21 cellular contexts compared by ENCODE assay signal in the genomic region with DNA sequence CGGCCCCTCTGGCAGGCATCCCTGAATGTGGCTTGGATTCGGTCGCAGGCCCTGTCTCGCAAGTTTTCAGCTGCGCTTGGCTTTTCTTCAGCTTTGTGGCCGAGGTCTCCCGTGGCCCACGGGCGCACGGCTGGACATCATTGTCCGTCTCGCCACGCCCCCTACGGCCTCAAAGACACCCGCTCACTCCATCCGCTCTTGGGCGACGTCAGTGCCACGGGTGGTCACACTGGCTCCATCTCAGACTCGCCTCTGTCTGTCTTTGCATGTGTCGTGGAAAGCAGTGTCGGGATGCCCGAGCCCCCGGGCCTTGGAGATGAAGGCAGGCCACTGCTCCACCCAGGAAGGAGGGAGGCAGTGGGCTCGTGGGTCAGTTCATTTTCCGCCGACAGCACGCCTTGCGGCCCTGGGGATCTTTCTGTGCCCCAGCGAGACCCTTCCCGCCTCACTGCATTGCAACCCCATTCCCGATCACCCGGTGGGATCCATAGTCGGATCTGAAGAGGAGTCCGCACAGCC. TPM values are rescaled to one million over a fixed set of nuclear protein-coding genes. Genes with fewer than 3 reads are reported as not detected.
DNase-seq lines count a peak whose midpoint lies in the region; ATAC-seq and TF ChIP-seq lines count a peak whose summit lies in the region.
"Had no signal": no experiment of that assay in that cellular context is flagged by ENCODE, and none has a peak within 500 bp of the region (broad histone marks: within the 10 kb centered on the region; RNA-seq: fewer than 3 reads in every experiment).

No MANE protein-coding gene starts in this region.

- 87 to 97% (median 92%) methylated on average over 30 to 35 of the region's 35 CpGs for WGBS in heart left ventricle, 4 donors
- WGBS in H9 (ENCODE audit: extremely low coverage, insufficient read length, low lambda C conversion rate), result no CpG with 5 or more reads among the region's 35 CpGs
- WGBS in neuronal stem cell (ENCODE audit: extremely low coverage in 2 of 2, insufficient read length in 2 of 2, insufficient replicate concordance in 1 of 2), 2 donors, result no CpG with 5 or more reads among the region's 35 CpGs

- H3K9ac ChIP-seq in H9 (ENCODE audit: extremely low read depth, insufficient read length, low read length), result no peak overlapping the region
- peak overlapping the region; percentile 60 for H3K9ac ChIP-seq in neuronal stem cell (ENCODE audit: low read depth, low read length, poor library complexity)
- H3K9ac ChIP-seq: BLaER1 treated with 17β-estradiol and CSF1 and Interleukin-3, amounts not matched to agents 10 nM and 100 nM; SK-N-SH had no signal

- no peaks in the 10 kb centered on the region for H3K27me3 Mint-ChIP-seq in H9 (ENCODE audit: low read depth)
- H3K27me3 Mint-ChIP-seq: CD4-positive, alpha-beta memory T cell; IgD-negative memory B cell had no signal

- H2BK5ac ChIP-seq in H9 (ENCODE audit: insufficient read length, low read length) (no peak overlapping the region), neuronal stem cell (ENCODE audit: low read length) (no peak overlapping the region)

- peaks cover 0 to 3% of the 10 kb centered on the region in 2 experiments; a peak in 2 of 4 replicates for H3K4me1 Mint-ChIP-seq in H9
- H3K4me1 Mint-ChIP-seq: IgD-negative memory B cell had no signal

- peak overlapping the region in 4 of 12 donors; percentile 54 to 73 (median 66) for H3K27ac ChIP-seq in heart left ventricle
- no peak overlapping the region for H3K27ac ChIP-seq in right atrium auricular region
- H3K27ac ChIP-seq in H9 (ENCODE audit: insufficient read length, low read depth, low read length), result no peak overlapping the region
- H3K27ac ChIP-seq in neuronal stem cell (replicated peaks; ENCODE audit: low read length), result no peak overlapping the region
- H3K27ac ChIP-seq: BLaER1 treated with 17β-estradiol and CSF1 and Interleukin-3, amounts not matched to agents 10 nM and 100 nM had no signal

- H3K9me3 ChIP-seq in heart left ventricle, result peaks cover 0 to 9% (median 0%) of the 10 kb centered on the region in 12 donors
- H3K9me3 ChIP-seq in right atrium auricular region, result no peaks in the 10 kb centered on the region
- H3K9me3 ChIP-seq in H9 (ENCODE audit: control insufficient read depth, low read depth, low read length), result no peaks in the 10 kb centered on the region
- peaks cover 0 to 5% of the 10 kb centered on the region in 2 donors for H3K9me3 ChIP-seq in neuronal stem cell (replicated peaks in 1 of 2; ENCODE audit: control insufficient read depth in 2 of 2, insufficient read depth in 1 of 2, low read depth in 1 of 2, low read length in 2 of 2)
- H3K9me3 ChIP-seq: SK-N-SH had no signal

- H3K27me3 ChIP-seq in heart left ventricle (no peaks in the 10 kb centered on the region), right atrium auricular region (no peaks in the 10 kb centered on the region), H9 (ENCODE audit: insufficient read depth, low read length) (no peaks in the 10 kb centered on the region), neuronal stem cell (ENCODE audit: control insufficient read depth in 3 of 3, insufficient read depth in 3 of 3, low read depth in 1 of 3, low read length in 3 of 3) (no peaks in the 10 kb centered on the region)
- H3K27me3 ChIP-seq: BLaER1 treated with 17β-estradiol and CSF1 and Interleukin-3, amounts not matched to agents 10 nM and 100 nM had no signal

- H3K36me3 ChIP-seq in heart left ventricle (no peaks in the 10 kb centered on the region), right atrium auricular region (no peaks in the 10 kb centered on the region), neuronal stem cell (replicated peaks in 1 of 2; ENCODE audit: control insufficient read depth in 2 of 2, insufficient read depth in 2 of 2, low read length in 2 of 2) (no peaks in the 10 kb centered on the region)

- H3K23ac ChIP-seq in H9 (ENCODE audit: insufficient read length, low read depth, low read length) (no peak overlapping the region), neuronal stem cell (ENCODE audit: low read depth, low read length, poor library complexity) (peak overlapping the region; percentile 55)

- TF ChIP-seq POLR2A in heart left ventricle (IDR thresholded peaks at IDR 0.05), result no peak

- DNase-seq in heart left ventricle (no peak), right atrium auricular region (ENCODE audit: low spot score) (no peak), H9 (no peak), neuronal stem cell (ENCODE audit: low spot score) (no peak), retina (no peak), HuH-7 (ENCODE audit: low spot score) (no peak), NCI-H510A treated with DMSO at 0.1 percent for 48 hours (lab: John Stamatoyannopoulos, UW) (no peak)
- DNase-seq: AML-193; CD4-positive, alpha-beta memory T cell; COR-L47; GOT3; NCI-H1048; NCI-H1694; NCI-H2029 treated with DMSO at 0.1 percent for 48 hours; NCI-H446 treated with DMSO at 0.1 percent for 48 hours; NCI-H69; SK-N-SH had no signal

- no peak overlapping the region for H2BK20ac ChIP-seq in H9 (ENCODE audit: low read depth, low read length, poor library complexity, severe bottlenecking)

- H2BK12ac ChIP-seq in H9 (ENCODE audit: insufficient read length, low read depth, low read length) (no peak overlapping the region), neuronal stem cell (ENCODE audit: low read length) (no peak overlapping the region)

- H4K8ac ChIP-seq in H9 (replicated peaks; ENCODE audit: insufficient read length, low read depth, low read length) (no peak overlapping the region), neuronal stem cell (ENCODE audit: low read depth, low read length) (no peak overlapping the region)

- H2BK15ac ChIP-seq in H9 (ENCODE audit: low read depth, low read length) (peak overlapping the region; percentile 68; the same call in 1 of the 2 replicates), neuronal stem cell (ENCODE audit: low read length) (no peak overlapping the region)

- H2AK5ac ChIP-seq in H9 (ENCODE audit: insufficient read length, low read length) (no peak overlapping the region), neuronal stem cell (ENCODE audit: low read depth, low read length) (no peak overlapping the region)

- H3K79me1 ChIP-seq in H9 (ENCODE audit: insufficient read depth, low read depth, low read length, poor library complexity, severe bottlenecking) (no peaks in the 10 kb centered on the region), neuronal stem cell (ENCODE audit: low read depth, low read length) (no peaks in the 10 kb centered on the region)

- H3T11ph ChIP-seq in H9 (ENCODE audit: low read length), result no peak overlapping the region

- H3K4me1 ChIP-seq in heart left ventricle, result peaks cover 0 to 3% (median 0%) of the 10 kb centered on the region in 12 donors
- H3K4me1 ChIP-seq in right atrium auricular region, result no peaks in the 10 kb centered on the region
- H3K4me1 ChIP-seq in H9 (ENCODE audit: insufficient read depth, low read length), result no peaks in the 10 kb centered on the region
- H3K4me1 ChIP-seq in neuronal stem cell (ENCODE audit: control insufficient read depth in 2 of 2, insufficient read depth in 1 of 2, low read depth in 1 of 2, low read length in 2 of 2), result no peaks in the 10 kb centered on the region
- H3K4me1 ChIP-seq: BLaER1 treated with 17β-estradiol and CSF1 and Interleukin-3, amounts not matched to agents 10 nM and 100 nM had no signal

- H3K4ac ChIP-seq in H9 (ENCODE audit: low read depth, low read length) (no peak overlapping the region), neuronal stem cell (ENCODE audit: low read length) (no peak overlapping the region)

- H4K20me1 ChIP-seq in H9 (ENCODE audit: control insufficient read depth, insufficient read depth, insufficient read length), result no peaks in the 10 kb centered on the region
- H4K20me1 ChIP-seq: BLaER1 treated with 17β-estradiol and CSF1 and Interleukin-3, amounts not matched to agents 10 nM and 100 nM had no signal

- TF ChIP-seq CTCF in heart left ventricle (IDR thresholded peaks at IDR 0.05) (no peak), right atrium auricular region (IDR thresholded peaks at IDR 0.05) (no peak), H9 (conservative IDR thresholded peaks at IDR 0.05) (no peak)

- intact Hi-C loops in heart left ventricle (cut with DNase I), result no loop called here

- H3K4me2 ChIP-seq in H9 (ENCODE audit: insufficient read depth, insufficient read length, low read length) (no peak overlapping the region), neuronal stem cell (ENCODE audit: insufficient read depth, low read length, poor library complexity, severe bottlenecking) (no peak overlapping the region)
- H3K4me2 ChIP-seq: BLaER1 treated with 17β-estradiol and CSF1 and Interleukin-3, amounts not matched to agents 10 nM and 100 nM; SK-N-SH had no signal

- peak in 2 of 4 donors; percentile 10 to 34 for ATAC-seq in heart left ventricle
- ATAC-seq: GM12878, HCT116 had no signal

- no peak overlapping the region; the same call in 1 of the 2 replicates for H3K14ac ChIP-seq in H9 (ENCODE audit: insufficient read depth, low read length)
- no peak overlapping the region for H3K14ac ChIP-seq in neuronal stem cell (ENCODE audit: low read length)

- no peak overlapping the region for H3K4me3 Mint-ChIP-seq in H9
- H3K4me3 Mint-ChIP-seq: CD4-positive, alpha-beta memory T cell; IgD-negative memory B cell had no signal

- no peak overlapping the region for H4K5ac ChIP-seq in H9 (ENCODE audit: insufficient read length, low read depth, low read length)

- peaks cover 0 to 23% (median 12%) of the 10 kb centered on the region in 3 experiments; a peak in 6 of 7 replicates for H3K36me3 Mint-ChIP-seq in H9 (ENCODE audit: insufficient read depth in 1 of 3, low read depth in 3 of 3)
- H3K36me3 Mint-ChIP-seq: IgD-negative memory B cell had no signal

- H3K79me2 ChIP-seq in H9 (ENCODE audit: insufficient read depth, low read length), result no peaks in the 10 kb centered on the region

- no peak overlapping the region for H3K56ac ChIP-seq in H9 (ENCODE audit: insufficient read length, low read depth, low read length)

- H3K4me3 ChIP-seq in heart left ventricle (peak overlapping the region in 8 of 12 donors; percentile 17 to 71 (median 30)), right atrium auricular region (no peak overlapping the region), neuronal stem cell (ENCODE audit: low read length in 2 of 2) (no peak overlapping the region)
- H3K4me3 ChIP-seq: BLaER1 treated with 17β-estradiol and CSF1 and Interleukin-3, amounts not matched to agents 10 nM and 100 nM; GM12878 had no signal

- H3K9me3 Mint-ChIP-seq in H9, result peaks cover 3 to 9% of the 10 kb centered on the region in 2 experiments; a peak in 4 of 5 replicates

- no peaks in the 10 kb centered on the region for H3K23me2 ChIP-seq in H9 (ENCODE audit: insufficient read length, low read depth, low read length, poor library complexity, severe bottlenecking)

- H3K18ac ChIP-seq in H9 (ENCODE audit: insufficient read length, low read depth, low read length), result no peak overlapping the region
- H3K18ac ChIP-seq in neuronal stem cell (ENCODE audit: low read length), result no peak overlapping the region

- no peak overlapping the region for H3K27ac Mint-ChIP-seq in H9
- H3K27ac Mint-ChIP-seq: CD4-positive, alpha-beta memory T cell; IgD-negative memory B cell had no signal

- H2AFZ ChIP-seq in H9 (ENCODE audit: low read length) (no peak overlapping the region), neuronal stem cell (ENCODE audit: low read length) (no peak overlapping the region)

- no peak overlapping the region for H2BK120ac ChIP-seq in H9 (ENCODE audit: low read depth, low read length, poor library complexity, severe bottlenecking)
- H2BK120ac ChIP-seq in neuronal stem cell (ENCODE audit: low read depth, low read length), result no peak overlapping the region

- H4K91ac ChIP-seq in H9 (ENCODE audit: insufficient read length, low read depth, low read length) (no peak overlapping the region), neuronal stem cell (ENCODE audit: low read depth, low read length, poor library complexity) (no peak overlapping the region)

RNA-seq across cellular contexts. Expression of gene ZNF146, which starts 51.0 kb away (rescaled TPM):
- total RNA-seq in heart left ventricle, result 10 to 100 TPM; 28.2 to 53.7 (median 35.1) TPM
- polyA plus RNA-seq in heart left ventricle, result 10 to 100 TPM; 14.1 to 41.1 TPM
- 10 to 100 TPM; 46.2 to 48.0 TPM for total RNA-seq in right atrium auricular region
- 166 and 167 TPM in 2 replicates for total RNA-seq in H9 (2021)
- 71.1 TPM for polyA plus RNA-seq in neuronal stem cell (2013, experiment 1 of 2)
- polyA plus RNA-seq in neuronal stem cell (2013, experiment 2 of 2), result 72.3 TPM

RNA-seq across cellular contexts. Expression of gene ZNF565, which starts 51.5 kb away (rescaled TPM):
- 1 to 10 TPM; 2.3 to 4.3 (median 3.0) TPM for total RNA-seq in heart left ventricle
- polyA plus RNA-seq in heart left ventricle, result 1 to 10 TPM; 2.6 to 3.6 TPM
- total RNA-seq in right atrium auricular region, result 1 to 10 TPM; 2.4 to 3.1 TPM
- 4.8 and 5.3 TPM in 2 replicates for total RNA-seq in H9 (2021)
- 1.9 TPM for polyA plus RNA-seq in neuronal stem cell (2013, experiment 1 of 2)
- polyA plus RNA-seq in neuronal stem cell (2013, experiment 2 of 2), result 1.6 TPM

Comparison
In these comparisons a context has a peak if more than half of its experiments do, and no peak if none do; other contexts are left out.
1. H3K4me3 ChIP-seq: peak in heart left ventricle (8 of 12); none in right atrium auricular region (0 of 2) and neuronal stem cell (0 of 2).